1 cellular context compared by ENCODE assay signal in the genomic region with DNA sequence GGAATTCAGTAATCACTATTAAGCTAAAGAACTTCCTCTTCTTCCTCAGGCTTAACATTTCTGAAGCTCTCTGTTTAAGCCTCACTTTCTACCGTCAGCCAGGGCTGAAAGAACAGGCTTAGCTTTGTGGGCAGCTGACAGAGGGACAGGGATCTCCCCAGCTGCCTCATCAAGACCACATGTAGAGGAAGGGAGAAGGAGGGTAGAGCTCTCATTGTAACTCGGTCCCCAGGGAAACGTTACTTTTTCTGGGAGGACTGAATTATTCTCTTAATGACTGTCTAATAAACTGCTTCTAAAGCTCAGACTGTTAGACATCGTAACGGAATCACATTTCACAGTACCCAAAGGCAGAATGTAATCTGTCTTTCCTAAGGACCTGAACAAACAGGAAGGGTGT.
TF ChIP-seq lines count a peak whose summit lies in the region.

No MANE protein-coding gene starts in this region.

TF ChIP-seq in IMR-90, 13 proteins besides CTCF, POLR2A, EP300 and RAD21:
- TF ChIP-seq USF2 (IDR thresholded peaks at IDR 0.05; ENCODE audit: low read depth, low read length) = no peak
- TF ChIP-seq RFX5 (IDR thresholded peaks at IDR 0.05; ENCODE audit: low read depth, low read length) = no peak
- TF ChIP-seq FOS (IDR thresholded peaks at IDR 0.05; ENCODE audit: low read depth, low read length) = no peak
- TF ChIP-seq MXI1 (IDR thresholded peaks at IDR 0.05; ENCODE audit: borderline replicate concordance, low read depth, low read length) = no peak
- TF ChIP-seq NFE2L2 (IDR thresholded peaks at IDR 0.05; ENCODE audit: low read depth, low read length) = no peak
- TF ChIP-seq MAFK (IDR thresholded peaks at IDR 0.05; ENCODE audit: low read depth, low read length) = no peak
- no peak for TF ChIP-seq RCOR1 (IDR thresholded peaks at IDR 0.05; ENCODE audit: insufficient replicate concordance, low read length)
- TF ChIP-seq CEBPB (IDR thresholded peaks at IDR 0.05; ENCODE audit: low read depth, low read length) = no peak
- TF ChIP-seq, protein P1, sequence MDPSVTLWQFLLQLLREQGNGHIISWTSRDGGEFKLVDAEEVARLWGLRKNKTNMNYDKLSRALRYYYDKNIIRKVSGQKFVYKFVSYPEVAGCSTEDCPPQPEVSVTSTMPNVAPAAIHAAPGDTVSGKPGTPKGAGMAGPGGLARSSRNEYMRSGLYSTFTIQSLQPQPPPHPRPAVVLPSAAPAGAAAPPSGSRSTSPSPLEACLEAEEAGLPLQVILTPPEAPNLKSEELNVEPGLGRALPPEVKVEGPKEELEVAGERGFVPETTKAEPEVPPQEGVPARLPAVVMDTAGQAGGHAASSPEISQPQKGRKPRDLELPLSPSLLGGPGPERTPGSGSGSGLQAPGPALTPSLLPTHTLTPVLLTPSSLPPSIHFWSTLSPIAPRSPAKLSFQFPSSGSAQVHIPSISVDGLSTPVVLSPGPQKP (IDR thresholded peaks at IDR 0.05; ENCODE audit: borderline replicate concordance, low read depth, low read length) = no peak
- TF ChIP-seq BHLHE40 (IDR thresholded peaks at IDR 0.05; ENCODE audit: low read depth, low read length) = no peak
- TF ChIP-seq MAZ (IDR thresholded peaks at IDR 0.05; ENCODE audit: borderline replicate concordance, low read depth, low read length) = no peak
- TF ChIP-seq SMC3 (IDR thresholded peaks at IDR 0.05; ENCODE audit: low read depth, low read length) = no peak
- no peak for TF ChIP-seq CHD1 (IDR thresholded peaks at IDR 0.05; ENCODE audit: low read depth, low read length)
